Comparison of ENCODE assay signal across 9 cellular contexts in genomic region chr16:787261-787966, GRCh38. TPM values are rescaled to one million over a fixed set of nuclear protein-coding genes. Genes with fewer than 3 reads are reported as not detected.
A peak's percentile ranks its signal among the peaks of the same experiment; 100 is the strongest.
DNase-seq lines count a peak whose midpoint lies in the region; ATAC-seq and TF ChIP-seq lines count a peak whose summit lies in the region.
"Had no signal": no experiment of that assay in that cellular context is flagged by ENCODE, and none has a peak within 500 bp of the region (broad histone marks: within the 10 kb centered on the region; RNA-seq: fewer than 3 reads in every experiment).

No MANE protein-coding gene starts in this region.

- no peak for TF ChIP-seq POLR2A in body of pancreas (IDR thresholded peaks at IDR 0.05)

- H3K36me3 ChIP-seq in body of pancreas (replicated peaks in 1 of 2; ENCODE audit: insufficient read depth in 1 of 2, low read depth in 2 of 2) (no peaks in the 10 kb centered on the region), mucosa of rectum (ENCODE audit: control insufficient read depth in 2 of 2, insufficient read depth in 2 of 2, low read length in 2 of 2) (peaks cover 4% of the 10 kb centered on the region in 2 donors)

- no peaks in the 10 kb centered on the region; the same call in 1 of the 2 replicates for H3K9me3 ChIP-seq in AG04450 (ENCODE audit: control insufficient read depth, insufficient read depth, low read length)
- H3K9me3 ChIP-seq in body of pancreas = no peaks in the 10 kb centered on the region
- H3K9me3 ChIP-seq in mucosa of rectum (ENCODE audit: control insufficient read depth in 2 of 2, low read length in 2 of 2) = no peaks in the 10 kb centered on the region

- WGBS in body of pancreas, 2 donors = 9 to 20% methylated on average over 9 to 44 of the region's 48 CpGs

- H3K27me3 ChIP-seq in AG04450 (ENCODE audit: control insufficient read depth, insufficient read depth, low read length) = no peaks in the 10 kb centered on the region
- peaks cover 0 to 10% of the 10 kb centered on the region in 2 donors for H3K27me3 ChIP-seq in body of pancreas
- peaks cover 7 to 12% of the 10 kb centered on the region in 2 donors for H3K27me3 ChIP-seq in mucosa of rectum (ENCODE audit: control insufficient read depth in 2 of 2, insufficient read depth in 2 of 2, low read length in 2 of 2)

- POLR2A ChIA-PET in AG04450 (lab: Yijun Ruan, JAX) = interaction anchor here (1.6 kb wide), 1 partner anchor 67 kb away, joined by 5 read pairs; no protein-coding TSS in a partner anchor

- intact Hi-C loops in body of pancreas (cut with DNase I) = no loop called here

- CTCF ChIA-PET in AG04450 (lab: Charles Lee) = interaction anchor here (3.6 kb wide), 1 partner anchor 76 kb away, joined by 29 read pairs; no protein-coding TSS in a partner anchor

- DNase-seq in AG04450 (ENCODE audit: low read depth, low spot score) (no peak), body of pancreas (no peak), amniotic stem cell (lab: John Stamatoyannopoulos, UW) (no peak), SKM-1 treated with dmso at 0.1 percent for 144 hours (lab: John Stamatoyannopoulos, UW; ENCODE audit: unreplicated experiment) (no peak), NOMO-1 (lab: John Stamatoyannopoulos, UW; ENCODE audit: unreplicated experiment in 2 of 2) (no peak), medulla oblongata (ENCODE audit: extremely low spot score) (no peak)

- ATAC-seq in HG03108 (IDR thresholded peaks at IDR 0.05; ENCODE audit: unreplicated experiment) (peak; percentile 3), body of pancreas (no peak)

- H3K4me1 ChIP-seq in body of pancreas (peaks cover 28% of the 10 kb centered on the region), mucosa of rectum (ENCODE audit: control insufficient read depth in 2 of 2, insufficient read depth in 2 of 2, low read length in 2 of 2) (peaks cover 13 to 18% of the 10 kb centered on the region in 2 donors)

- H3K4me3 ChIP-seq in AG04450 (ENCODE audit: low read depth, low read length) (peak overlapping the region; percentile 86), body of pancreas (peak overlapping the region; percentile 81 to 92), mucosa of rectum (ENCODE audit: low read length in 2 of 2) (peak overlapping the region; percentile 81 to 85)

- TF ChIP-seq CTCF in AG04450 (IDR thresholded peaks at IDR 0.05; ENCODE audit: low read depth, low read length) = no peak
- TF ChIP-seq CTCF in body of pancreas (IDR thresholded peaks at IDR 0.05) = no peak

- H3K27ac ChIP-seq in AG04450 (ENCODE audit: low read depth, low read length) = no peak overlapping the region
- H3K27ac ChIP-seq in body of pancreas = peak overlapping the region in 3 of 4 donors; percentile 59 to 76 (median 73)
- H3K27ac ChIP-seq in mucosa of rectum (ENCODE audit: low read depth in 2 of 2, low read length in 2 of 2) = peak overlapping the region in 1 of 2 donors; percentile 61

- H3K9ac ChIP-seq in mucosa of rectum (ENCODE audit: low read depth in 1 of 2, low read length in 2 of 2) = peak overlapping the region; percentile 77 to 80

RNA-seq across cellular contexts. Expression of gene RPUSD1, which starts 0.8 kb away (rescaled TPM):
- 9.2 and 13.5 TPM in 2 replicates for polyA plus RNA-seq in AG04450 (2011; rRNA removed)
- polyA minus RNA-seq in AG04450 (2011; rRNA and poly(A)+ RNA removed) = 5.8 and 7.1 TPM in 2 replicates
- 10 to 100 TPM; 19.7 to 31.3 TPM for total RNA-seq in body of pancreas

RNA-seq across cellular contexts. Expression of gene CHTF18, which starts 1.0 kb away (rescaled TPM):
- polyA plus RNA-seq in AG04450 (2011; rRNA removed) = 1.1 and 2.1 TPM in 2 replicates
- polyA minus RNA-seq in AG04450 (2011; rRNA and poly(A)+ RNA removed) = 1.3 and 1.4 TPM in 2 replicates
- 10 to 100 TPM in 1 of 2 donors, 1 to 10 TPM in 1; 7.5 to 14.5 TPM for total RNA-seq in body of pancreas

RNA-seq across cellular contexts. Expression of gene GNG13, which starts 13.1 kb away (rescaled TPM):
- polyA plus RNA-seq in AG04450 (2011; rRNA removed) = not detected in 2 replicates
- not detected in 2 replicates for polyA minus RNA-seq in AG04450 (2011; rRNA and poly(A)+ RNA removed)
- not detected for total RNA-seq in body of pancreas
- total RNA-seq: dermis microvascular lymphatic vessel endothelial cell had no signal

RNA-seq across cellular contexts. Expression of gene MSLN, which starts 26.9 kb away (rescaled TPM):
- polyA plus RNA-seq in AG04450 (2011; rRNA removed) = 0.11 and 0.17 TPM in 2 replicates
- not detected in 2 replicates for polyA minus RNA-seq in AG04450 (2011; rRNA and poly(A)+ RNA removed)
- total RNA-seq in body of pancreas = 1 to 10 TPM in 1 of 2 donors, not detected in 1; 2.1 TPM

RNA-seq across cellular contexts. Expression of gene CIAO3, which starts 46.6 kb away (rescaled TPM):
- 14.4 and 17.6 TPM in 2 replicates for polyA plus RNA-seq in AG04450 (2011; rRNA removed)
- polyA minus RNA-seq in AG04450 (2011; rRNA and poly(A)+ RNA removed) = 21.5 and 22.8 TPM in 2 replicates
- 10 to 100 TPM; 25.4 to 26.4 TPM for total RNA-seq in body of pancreas
